ENCODE assay signal across 1 cellular context in the genomic region with DNA sequence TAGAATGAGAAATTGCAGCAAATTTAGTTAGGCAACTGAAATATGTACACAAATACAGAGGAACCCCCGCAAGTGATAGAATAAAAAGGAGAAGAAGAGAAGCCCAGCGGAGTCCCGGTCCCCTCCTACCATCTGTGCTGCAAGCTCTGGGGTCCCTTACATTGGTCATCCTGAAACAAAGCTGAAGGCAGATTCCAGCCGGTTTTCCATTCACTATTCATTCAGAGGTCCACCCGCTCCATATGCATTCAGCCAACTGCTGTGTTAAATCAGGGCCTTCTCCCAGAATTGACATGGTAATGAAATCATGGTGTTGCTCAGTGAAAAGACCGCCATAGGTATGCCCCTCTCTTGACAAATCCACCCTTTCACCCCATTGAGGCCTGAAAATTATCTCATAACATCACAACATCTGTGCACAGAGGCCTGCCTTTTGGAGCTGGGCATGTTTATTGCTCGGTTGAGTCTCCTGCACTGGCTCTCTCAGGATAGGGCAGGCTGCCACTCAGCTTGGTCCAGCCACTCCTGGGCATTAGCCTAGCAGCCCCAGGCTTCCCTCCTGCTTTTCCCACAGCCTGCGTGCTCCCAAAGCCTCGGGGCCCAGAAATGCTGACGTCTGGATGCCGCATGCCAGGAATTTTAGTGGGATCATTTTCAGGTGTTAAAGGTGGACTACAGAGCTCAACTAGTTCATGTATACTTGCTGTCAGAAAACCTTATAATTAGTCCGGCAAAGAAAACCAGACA.
TF ChIP-seq lines count a peak whose summit lies in the region.

No MANE protein-coding gene starts in this region.

TF ChIP-seq in SK-N-SH treated with all-trans-retinoic acid at 6 μM for 48 hours, 23 proteins besides CTCF, POLR2A, EP300 and RAD21 (continued from another document):
- TF ChIP-seq, protein P1, sequence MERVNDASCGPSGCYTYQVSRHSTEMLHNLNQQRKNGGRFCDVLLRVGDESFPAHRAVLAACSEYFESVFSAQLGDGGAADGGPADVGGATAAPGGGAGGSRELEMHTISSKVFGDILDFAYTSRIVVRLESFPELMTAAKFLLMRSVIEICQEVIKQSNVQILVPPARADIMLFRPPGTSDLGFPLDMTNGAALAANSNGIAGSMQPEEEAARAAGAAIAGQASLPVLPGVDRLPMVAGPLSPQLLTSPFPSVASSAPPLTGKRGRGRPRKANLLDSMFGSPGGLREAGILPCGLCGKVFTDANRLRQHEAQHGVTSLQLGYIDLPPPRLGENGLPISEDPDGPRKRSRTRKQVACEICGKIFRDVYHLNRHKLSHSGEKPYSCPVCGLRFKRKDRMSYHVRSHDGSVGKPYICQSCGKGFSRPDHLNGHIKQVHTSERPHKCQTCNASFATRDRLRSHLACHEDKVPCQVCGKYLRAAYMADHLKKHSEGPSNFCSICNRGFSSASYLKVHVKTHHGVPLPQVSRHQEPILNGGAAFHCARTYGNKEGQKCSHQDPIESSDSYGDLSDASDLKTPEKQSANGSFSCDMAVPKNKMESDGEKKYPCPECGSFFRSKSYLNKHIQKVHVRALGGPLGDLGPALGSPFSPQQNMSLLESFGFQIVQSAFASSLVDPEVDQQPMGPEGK (CRISPR knock-in tag; IDR thresholded peaks at IDR 0.05; ENCODE audit: borderline replicate concordance), result no peak
- TF ChIP-seq OSR1 (CRISPR knock-in tag; IDR thresholded peaks at IDR 0.05), result no peak
- TF ChIP-seq, protein P2, sequence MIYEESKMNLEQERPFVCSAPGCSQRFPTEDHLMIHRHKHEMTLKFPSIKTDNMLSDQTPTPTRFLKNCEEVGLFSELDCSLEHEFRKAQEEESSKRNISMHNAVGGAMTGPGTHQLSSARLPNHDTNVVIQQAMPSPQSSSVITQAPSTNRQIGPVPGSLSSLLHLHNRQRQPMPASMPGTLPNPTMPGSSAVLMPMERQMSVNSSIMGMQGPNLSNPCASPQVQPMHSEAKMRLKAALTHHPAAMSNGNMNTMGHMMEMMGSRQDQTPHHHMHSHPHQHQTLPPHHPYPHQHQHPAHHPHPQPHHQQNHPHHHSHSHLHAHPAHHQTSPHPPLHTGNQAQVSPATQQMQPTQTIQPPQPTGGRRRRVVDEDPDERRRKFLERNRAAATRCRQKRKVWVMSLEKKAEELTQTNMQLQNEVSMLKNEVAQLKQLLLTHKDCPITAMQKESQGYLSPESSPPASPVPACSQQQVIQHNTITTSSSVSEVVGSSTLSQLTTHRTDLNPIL (CRISPR knock-in tag; IDR thresholded peaks at IDR 0.05; ENCODE audit: low read depth), result no peak
- TF ChIP-seq ZFP3 (CRISPR knock-in tag; IDR thresholded peaks at IDR 0.05), result no peak
- TF ChIP-seq ISL1 (CRISPR knock-in tag; IDR thresholded peaks at IDR 0.05), result no peak
- TF ChIP-seq TOX (CRISPR knock-in tag; IDR thresholded peaks at IDR 0.05; ENCODE audit: borderline replicate concordance), result no peak
- TF ChIP-seq TCF4 (CRISPR knock-in tag; IDR thresholded peaks at IDR 0.05; ENCODE audit: borderline replicate concordance), result no peak
- TF ChIP-seq, protein P3, sequence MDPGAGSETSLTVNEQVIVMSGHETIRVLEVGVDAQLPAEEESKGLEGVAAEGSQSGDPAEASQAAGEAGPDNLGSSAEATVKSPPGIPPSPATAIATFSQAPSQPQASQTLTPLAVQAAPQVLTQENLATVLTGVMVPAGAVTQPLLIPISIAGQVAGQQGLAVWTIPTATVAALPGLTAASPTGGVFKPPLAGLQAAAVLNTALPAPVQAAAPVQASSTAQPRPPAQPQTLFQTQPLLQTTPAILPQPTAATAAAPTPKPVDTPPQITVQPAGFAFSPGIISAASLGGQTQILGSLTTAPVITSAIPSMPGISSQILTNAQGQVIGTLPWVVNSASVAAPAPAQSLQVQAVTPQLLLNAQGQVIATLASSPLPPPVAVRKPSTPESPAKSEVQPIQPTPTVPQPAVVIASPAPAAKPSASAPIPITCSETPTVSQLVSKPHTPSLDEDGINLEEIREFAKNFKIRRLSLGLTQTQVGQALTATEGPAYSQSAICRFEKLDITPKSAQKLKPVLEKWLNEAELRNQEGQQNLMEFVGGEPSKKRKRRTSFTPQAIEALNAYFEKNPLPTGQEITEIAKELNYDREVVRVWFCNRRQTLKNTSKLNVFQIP (CRISPR knock-in tag; IDR thresholded peaks at IDR 0.05; ENCODE audit: borderline replicate concordance, low read depth), result no peak
